ENCODE assay signal across 11 cellular contexts in the genomic region with DNA sequence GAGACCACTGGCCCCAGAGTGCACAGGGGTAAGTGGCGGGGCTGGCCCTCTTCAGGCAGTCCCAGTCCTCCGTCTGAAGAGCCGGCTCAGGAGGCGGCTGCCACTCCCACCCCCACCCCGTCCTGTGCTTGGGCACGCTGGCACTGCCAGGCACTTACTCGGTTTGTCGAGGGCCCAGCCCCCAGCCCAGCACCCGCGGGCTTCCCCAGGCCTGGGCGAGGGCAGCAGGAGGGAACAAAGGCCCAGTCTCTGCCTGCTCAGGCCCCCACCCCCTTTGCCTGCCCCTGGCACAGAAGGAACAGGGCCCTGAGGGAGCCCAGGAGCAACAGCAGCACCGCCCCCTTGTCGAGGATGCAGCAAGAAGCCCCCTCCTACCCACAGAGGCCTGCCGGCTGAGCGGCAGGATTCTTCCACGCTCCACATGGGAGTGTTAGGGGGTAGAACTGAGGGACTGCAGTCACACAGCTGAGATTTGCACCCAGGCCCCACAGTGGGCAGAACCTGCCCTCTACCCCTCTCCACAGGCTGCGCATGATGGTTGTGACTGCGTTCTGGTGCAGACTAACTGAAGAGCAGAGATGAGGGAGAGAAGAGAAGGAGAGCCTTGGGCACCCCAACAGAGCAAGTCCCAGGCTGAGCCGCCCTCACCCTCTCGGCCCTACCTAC. TPM values are rescaled to one million over a fixed set of nuclear protein-coding genes. Genes with fewer than 3 reads are reported as not detected.
A peak's percentile ranks its signal among the peaks of the same experiment; 100 is the strongest.
DNase-seq lines count a peak whose midpoint lies in the region; ATAC-seq and TF ChIP-seq lines count a peak whose summit lies in the region.
"Had no signal": no experiment of that assay in that cellular context is flagged by ENCODE, and none has a peak within 500 bp of the region (broad histone marks: within the 10 kb centered on the region; RNA-seq: fewer than 3 reads in every experiment).

No MANE protein-coding gene starts in this region.

- no peak overlapping the region for H3K27ac Mint-ChIP-seq in activated CD4-positive, alpha-beta memory T cell treated with anti-CD3 and anti-CD28 coated beads for 36 hours
- H3K27ac Mint-ChIP-seq in endothelial cell (ENCODE audit: unreplicated experiment), result no peak overlapping the region

- no peaks in the 10 kb centered on the region for H3K27me3 ChIP-seq in ascending aorta
- no peaks in the 10 kb centered on the region for H3K27me3 ChIP-seq in right atrium auricular region
- H3K27me3 ChIP-seq in gastrocnemius medialis, result no peaks in the 10 kb centered on the region

- peaks cover 10% of the 10 kb centered on the region for H3K36me3 Mint-ChIP-seq in activated CD4-positive, alpha-beta memory T cell treated with anti-CD3 and anti-CD28 coated beads for 36 hours
- H3K36me3 Mint-ChIP-seq in endothelial cell (ENCODE audit: low read depth, unreplicated experiment), result peaks cover 4% of the 10 kb centered on the region

- POLR2A ChIA-PET in activated CD4-positive, alpha-beta memory T cell treated with anti-CD3 and anti-CD28 coated beads for 36 hours (lab: Charles Lee), result no interaction called here

- intact Hi-C loops in ascending aorta (cut with DNase I), result loop anchor here (2.0 kb wide), 1 partner anchor 25 kb away; no protein-coding TSS in a partner anchor
- intact Hi-C loops in gastrocnemius medialis (cut with DNase I; ENCODE audit: low total_unique reads), result no loop called here
- intact Hi-C loops in activated CD4-positive, alpha-beta memory T cell treated with anti-CD3 and anti-CD28 coated beads for 36 hours (cut with micrococcal nuclease), result no loop called here

- peaks cover 19% of the 10 kb centered on the region for H3K4me1 Mint-ChIP-seq in activated CD4-positive, alpha-beta memory T cell treated with anti-CD3 and anti-CD28 coated beads for 36 hours (ENCODE audit: low read depth)
- H3K4me1 Mint-ChIP-seq in endothelial cell (ENCODE audit: unreplicated experiment), result peaks cover 30% of the 10 kb centered on the region

- H3K36me3 ChIP-seq in ascending aorta (peaks cover 44 to 45% of the 10 kb centered on the region in 2 donors), right atrium auricular region (peaks cover 35% of the 10 kb centered on the region), gastrocnemius medialis (peaks cover 0 to 34% of the 10 kb centered on the region in 2 donors)

- H3K4me3 ChIP-seq in ascending aorta (peak overlapping the region in 1 of 2 donors; percentile 26), right atrium auricular region (no peak overlapping the region), gastrocnemius medialis (no peak overlapping the region)

- DNase-seq in EH (ENCODE audit: low read depth) (peak; percentile 29), ascending aorta (ENCODE audit: low spot score in 2 of 2) (peak in 1 of 2 donors; percentile 81), right atrium auricular region (ENCODE audit: low spot score) (no peak), gastrocnemius medialis (no peak), DMS 273 treated with DMSO at 0.1 percent for 48 hours (lab: John Stamatoyannopoulos, UW) (no peak), GM20000 (ENCODE audit: low spot score) (no peak), endothelial cell (ENCODE audit: low spot score) (no peak)
- DNase-seq in activated CD4-positive, alpha-beta memory T cell treated with anti-CD3 and anti-CD28 coated beads for 36 hours, result no peak
- DNase-seq: CD8-positive, alpha-beta T cell had no signal

- H3K9me3 ChIP-seq in ascending aorta, result no peaks in the 10 kb centered on the region
- H3K9me3 ChIP-seq in right atrium auricular region, result no peaks in the 10 kb centered on the region
- no peaks in the 10 kb centered on the region for H3K9me3 ChIP-seq in gastrocnemius medialis

- no peaks in the 10 kb centered on the region for H3K27me3 Mint-ChIP-seq in activated CD4-positive, alpha-beta memory T cell treated with anti-CD3 and anti-CD28 coated beads for 36 hours
- peaks cover 7% of the 10 kb centered on the region for H3K27me3 Mint-ChIP-seq in endothelial cell (ENCODE audit: unreplicated experiment)
- H3K27me3 Mint-ChIP-seq: activated naive CD4-positive, alpha-beta T cell treated with anti-CD3 and anti-CD28 coated beads, Interleukin-2, amount 50 U/mL, for 24 hours had no signal

- in situ Hi-C loops in gastrocnemius medialis (cut with MboI; ENCODE audit: low sequenced_read_pairs in 4 of 4), result no loop called here

- H3K4me3 Mint-ChIP-seq in activated CD4-positive, alpha-beta memory T cell treated with anti-CD3 and anti-CD28 coated beads for 36 hours, result no peak overlapping the region
- H3K4me3 Mint-ChIP-seq in endothelial cell (ENCODE audit: unreplicated experiment), result no peak overlapping the region
- H3K4me3 Mint-ChIP-seq: CD8-positive, alpha-beta T cell; WTC11 had no signal

- TF ChIP-seq CTCF in ascending aorta (IDR thresholded peaks at IDR 0.05) (no peak), right atrium auricular region (IDR thresholded peaks at IDR 0.05) (no peak), gastrocnemius medialis (IDR thresholded peaks at IDR 0.05 in 4 of 5, conservative IDR thresholded peaks at IDR 0.05 in 1 of 5) (no peak), GM20000 (IDR thresholded peaks at IDR 0.05; ENCODE audit: extremely low read depth, missing control alignments) (no peak), endothelial cell (IDR thresholded peaks at IDR 0.05; ENCODE audit: unreplicated experiment) (no peak)

- CTCF ChIA-PET in activated CD4-positive, alpha-beta memory T cell treated with anti-CD3 and anti-CD28 coated beads for 36 hours (lab: Charles Lee), result interaction anchor here (1.2 kb wide), 1 partner anchor 8 kb away, joined by 4 read pairs; no protein-coding TSS in a partner anchor

- TF ChIP-seq POLR2A in gastrocnemius medialis (IDR thresholded peaks at IDR 0.05), result no peak

- no peaks in the 10 kb centered on the region for H3K9me3 Mint-ChIP-seq in activated CD4-positive, alpha-beta memory T cell treated with anti-CD3 and anti-CD28 coated beads for 36 hours
- H3K9me3 Mint-ChIP-seq in endothelial cell (ENCODE audit: unreplicated experiment), result no peaks in the 10 kb centered on the region
- H3K9me3 Mint-ChIP-seq: activated naive CD4-positive, alpha-beta T cell treated with anti-CD3 and anti-CD28 coated beads, Interleukin-2, amount 50 U/mL, for 24 hours; CD8-positive, alpha-beta T cell; WTC11 had no signal

- peaks cover 32 to 52% of the 10 kb centered on the region in 2 donors for H3K4me1 ChIP-seq in ascending aorta
- H3K4me1 ChIP-seq in right atrium auricular region, result peaks cover 0 to 75% of the 10 kb centered on the region in 2 donors
- peaks cover 40 to 52% of the 10 kb centered on the region in 2 donors for H3K4me1 ChIP-seq in gastrocnemius medialis

- H3K27ac ChIP-seq in ascending aorta (peak overlapping the region; percentile 94 to 99), right atrium auricular region (peak overlapping the region; percentile 78 to 82), gastrocnemius medialis (peak overlapping the region; percentile 3 to 66 (median 48))

- no peak for ATAC-seq in gastrocnemius medialis
- ATAC-seq: CD8-positive, alpha-beta T cell; WTC11 had no signal

RNA-seq across cellular contexts. Expression of a gene that starts 8.9 kb away (rescaled TPM):
- total RNA-seq in ascending aorta, result 76.5 TPM
- total RNA-seq in right atrium auricular region, result 10 to 100 TPM; 17.7 to 33.7 TPM
- 10 to 100 TPM; 14.0 to 39.7 (median 26.3) TPM for total RNA-seq in gastrocnemius medialis
- 10 to 100 TPM; 14.1 to 14.5 TPM for total RNA-seq in activated CD4-positive, alpha-beta memory T cell treated with anti-CD3 and anti-CD28 coated beads for 36 hours
- 21.7 TPM for total RNA-seq in endothelial cell (ENCODE audit: unreplicated experiment)

RNA-seq across cellular contexts. Expression of a gene that starts 51.7 kb away (rescaled TPM):
- total RNA-seq in ascending aorta, result 1,224 TPM
- total RNA-seq in right atrium auricular region, result 1,000 to 10,000 TPM in 1 of 2 donors, 100 to 1,000 TPM in 1; 658 to 1,017 TPM
- 1,000 to 10,000 TPM; 1,885 to 2,483 (median 2,154) TPM for total RNA-seq in gastrocnemius medialis
- 1,000 to 10,000 TPM; 1,502 to 1,507 TPM for total RNA-seq in activated CD4-positive, alpha-beta memory T cell treated with anti-CD3 and anti-CD28 coated beads for 36 hours
- total RNA-seq in endothelial cell (ENCODE audit: unreplicated experiment), result 925 TPM
